ENCODE assay signal across 16 cellular contexts in genomic region chr4:184907216-184907615, GRCh38.
DNase-seq lines count a peak whose midpoint lies in the region; ATAC-seq, FAIRE-seq and TF ChIP-seq lines count a peak whose summit lies in the region.
"Had no signal": no experiment of that assay in that cellular context is flagged by ENCODE, and none has a peak within 500 bp of the region (broad histone marks: within the 10 kb centered on the region; RNA-seq: fewer than 3 reads in every experiment).

No MANE protein-coding gene starts in this region.

- no peak overlapping the region for H3K4me3 ChIP-seq in kidney (ENCODE audit: low read length in 2 of 2)
- H3K4me3 ChIP-seq: spleen had no signal

- no peak overlapping the region for H3K27ac ChIP-seq in kidney (ENCODE audit: low read depth in 2 of 2, low read length in 2 of 2)
- H3K27ac ChIP-seq: parathyroid adenoma had no signal

- no peak for FAIRE-seq in kidney (lab: Jason Lieb, UNC)
- FAIRE-seq: TTC549 had no signal

- H3K9ac ChIP-seq in kidney (ENCODE audit: low read length in 2 of 2): no peak overlapping the region
- H3K9ac ChIP-seq: parathyroid adenoma had no signal

- peaks cover 0 to 6% of the 10 kb centered on the region in 2 donors for H3K9me3 ChIP-seq in kidney (ENCODE audit: control insufficient read depth in 1 of 2, low read length in 2 of 2)

- ATAC-seq in GM19351 (IDR thresholded peaks at IDR 0.05; ENCODE audit: unreplicated experiment): peak; percentile 54
- no peak for ATAC-seq in HG03039 (IDR thresholded peaks at IDR 0.05; ENCODE audit: unreplicated experiment)

- intact Hi-C loops in kidney (cut with DNase I): no loop called here

- H3K36me3 ChIP-seq in kidney (ENCODE audit: control insufficient read depth in 1 of 2, insufficient read depth in 2 of 2, low read length in 2 of 2): no peaks in the 10 kb centered on the region
- H3K36me3 ChIP-seq: spleen had no signal

- TF ChIP-seq CTCF in GM12872 (IDR thresholded peaks at IDR 0.05; ENCODE audit: insufficient read depth, low read depth, low read length) (0 out of 3 replicates have a peak, but pooled peaks have one; percentile 27), kidney (IDR thresholded peaks at IDR 0.05; ENCODE audit: borderline replicate concordance, extremely low read depth, insufficient read depth) (peak; percentile 4)

- DNase-seq in MV-4-11 (lab: John Stamatoyannopoulos, UW) (peak; percentile 21), kidney (no peak), GDM1 (lab: John Stamatoyannopoulos, UW) (no peak), glomerular visceral epithelial cell (ENCODE audit: extremely low spot score) (no peak)
- DNase-seq: activated CD8-positive, alpha-beta memory T cell treated with anti-CD3 and anti-CD28 coated beads, Interleukin-2, amount 50 U/mL, for 4 hours; activated naive CD8-positive, alpha-beta T cell treated with anti-CD3 and anti-CD28 coated beads for 36 hours; foreskin fibroblast; HCEC 1CT; NCI-H1930; SIG-M5; spleen had no signal

- H3K4me1 ChIP-seq in kidney (ENCODE audit: control insufficient read depth in 1 of 2, insufficient read depth in 1 of 2, low read depth in 1 of 2, low read length in 2 of 2): no peaks in the 10 kb centered on the region
- H3K4me1 ChIP-seq: parathyroid adenoma had no signal
